Comparison of ENCODE assay signal across 10 cellular contexts in the genomic region with DNA sequence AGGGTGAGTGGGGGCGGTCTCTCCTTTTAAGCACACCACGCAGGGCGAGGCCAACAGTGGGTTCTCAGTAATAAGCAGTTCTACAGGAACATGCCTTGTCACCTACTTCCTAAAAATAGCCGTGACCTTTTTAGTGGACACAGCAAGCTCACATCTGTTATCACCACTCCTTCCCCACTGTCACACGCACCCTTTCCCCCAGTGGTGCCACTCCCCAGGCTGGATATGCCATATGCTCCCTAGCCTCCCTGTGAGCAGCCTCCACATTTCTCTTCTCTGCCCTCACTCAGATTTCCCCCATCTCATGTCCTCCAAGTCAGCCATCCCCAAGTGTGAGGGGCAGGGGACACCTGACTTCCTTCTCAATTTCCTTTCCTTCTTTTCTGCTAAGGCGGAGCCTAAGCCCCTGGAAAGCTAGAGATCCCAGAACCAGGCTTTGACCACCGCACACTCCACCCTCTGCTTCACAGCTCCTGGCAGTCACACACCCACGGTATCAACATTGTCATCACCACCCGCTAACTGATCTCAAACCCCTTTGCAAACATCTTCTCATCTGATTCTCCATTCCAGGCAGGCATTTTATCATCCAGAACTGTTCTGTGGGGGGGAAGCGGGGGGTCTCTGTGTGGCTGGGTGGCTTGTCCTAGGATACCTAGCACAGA. TPM values are rescaled to one million over a fixed set of nuclear protein-coding genes. Genes with fewer than 3 reads are reported as not detected.
A peak's percentile ranks its signal among the peaks of the same experiment; 100 is the strongest.
DNase-seq lines count a peak whose midpoint lies in the region; ATAC-seq and TF ChIP-seq lines count a peak whose summit lies in the region.
"Had no signal": no experiment of that assay in that cellular context is flagged by ENCODE, and none has a peak within 500 bp of the region (broad histone marks: within the 10 kb centered on the region; RNA-seq: fewer than 3 reads in every experiment).

No MANE protein-coding gene starts in this region.

- H3K9me3 ChIP-seq in CD4-positive, alpha-beta T cell (ENCODE audit: control insufficient read depth, low read length): no peaks in the 10 kb centered on the region
- no peaks in the 10 kb centered on the region for H3K9me3 ChIP-seq in T-helper 17 cell (ENCODE audit: control insufficient read depth, low read length, poor library complexity, severe bottlenecking)
- H3K9me3 ChIP-seq in esophagus (ENCODE audit: control insufficient read depth in 2 of 2, insufficient read depth in 1 of 2, low read depth in 1 of 2, low read length in 1 of 2): no peaks in the 10 kb centered on the region

- H3K36me3 Mint-ChIP-seq in CD4-positive, alpha-beta T cell (ENCODE audit: low read depth): peaks cover 32% of the 10 kb centered on the region
- H3K36me3 Mint-ChIP-seq in T-helper 17 cell (ENCODE audit: low read depth) (peaks cover 9% of the 10 kb centered on the region), nephron (ENCODE audit: low read depth) (no peaks in the 10 kb centered on the region)

- 68 to 82% methylated on average over 10 of the region's 10 CpGs for WGBS in esophagus, 2 donors

- POLR2A ChIA-PET in CD4-positive, alpha-beta T cell (lab: Charles Lee): interaction anchor here (6.5 kb wide), 1 partner anchor 13 kb away, joined by 218 read pairs; no protein-coding TSS in a partner anchor

- CTCF ChIA-PET in CD4-positive, alpha-beta T cell (lab: Charles Lee): no interaction called here

- H3K36me3 ChIP-seq in esophagus (ENCODE audit: control insufficient read depth in 2 of 2, insufficient read depth in 2 of 2, low read length in 1 of 2): peaks cover 0 to 6% of the 10 kb centered on the region in 2 donors

- H3K4me3 ChIP-seq in esophagus (ENCODE audit: low read depth in 1 of 2, low read length in 2 of 2): peak overlapping the region; percentile 15 to 80

- H3K4me1 ChIP-seq in esophagus (ENCODE audit: control insufficient read depth in 2 of 2, insufficient read depth in 2 of 2, low read length in 1 of 2): peaks cover 7 to 20% of the 10 kb centered on the region in 2 donors

- peaks cover 80% of the 10 kb centered on the region for H3K4me1 Mint-ChIP-seq in CD4-positive, alpha-beta T cell (ENCODE audit: low read depth)
- H3K4me1 Mint-ChIP-seq in T-helper 17 cell (peaks cover 61% of the 10 kb centered on the region), nephron (peaks cover 73% of the 10 kb centered on the region)

- H3K27ac ChIP-seq in CD4-positive, alpha-beta T cell (ENCODE audit: low read depth, low read length): peak overlapping the region; percentile 11
- H3K27ac ChIP-seq in esophagus (ENCODE audit: low read depth in 2 of 2, low read length in 1 of 2): peak overlapping the region; percentile 4 to 50

- peak overlapping the region; percentile 76 for H3K27ac Mint-ChIP-seq in CD4-positive, alpha-beta T cell
- peak overlapping the region; percentile 93 for H3K27ac Mint-ChIP-seq in T-helper 17 cell
- H3K27ac Mint-ChIP-seq in nephron: peak overlapping the region; percentile 25 to 82 (median 40)

- H3K9me3 Mint-ChIP-seq in CD4-positive, alpha-beta T cell: no peaks in the 10 kb centered on the region
- H3K9me3 Mint-ChIP-seq in nephron: no peaks in the 10 kb centered on the region

- TF ChIP-seq CTCF in CD4-positive, alpha-beta T cell (IDR thresholded peaks at IDR 0.05): no peak
- no peak for TF ChIP-seq CTCF in nephron (IDR thresholded peaks at IDR 0.05; ENCODE audit: unreplicated experiment in 3 of 3)

- no peaks in the 10 kb centered on the region for H3K27me3 Mint-ChIP-seq in CD4-positive, alpha-beta T cell
- H3K27me3 Mint-ChIP-seq in T-helper 17 cell: no peaks in the 10 kb centered on the region
- H3K27me3 Mint-ChIP-seq in nephron (ENCODE audit: low read depth): no peaks in the 10 kb centered on the region

- DNase-seq in CD4-positive, alpha-beta T cell: no peak
- DNase-seq in T-helper 17 cell: no peak
- DNase-seq in stimulated activated CD4-positive, alpha-beta T cell treated with anti-CD3 and anti-CD28 coated beads, Interleukin-15, amount 100 ng/mL, for 24 hours: no peak
- DNase-seq in NCI-H1436 (lab: John Stamatoyannopoulos, UW): no peak
- no peak for DNase-seq in sciatic nerve (ENCODE audit: low spot score)
- DNase-seq: activated effector memory CD4-positive, alpha-beta T cell treated with anti-CD3 and anti-CD28 coated beads, Interleukin-2, amount 50 U/mL, for 16 hours; DMS79 treated with DMSO at 0.1 percent for 48 hours had no signal

- peak overlapping the region; percentile 86 for H3K4me3 Mint-ChIP-seq in CD4-positive, alpha-beta T cell
- H3K4me3 Mint-ChIP-seq in T-helper 17 cell (peak overlapping the region; percentile 88), nephron (peak overlapping the region in 1 of 3 experiments; percentile 13)

- no peaks in the 10 kb centered on the region for H3K27me3 ChIP-seq in CD4-positive, alpha-beta T cell (ENCODE audit: control insufficient read depth, insufficient read depth, low read length)
- no peaks in the 10 kb centered on the region for H3K27me3 ChIP-seq in esophagus (ENCODE audit: control insufficient read depth in 1 of 2, insufficient read depth in 2 of 2, low read length in 2 of 2)

- intact Hi-C loops in CD4-positive, alpha-beta T cell (cut with DNase I, micrococcal nuclease): loop anchor here (1.0 to 10.0 kb wide), 6 partner anchors 10 to 757 kb away; a partner anchor contains a TSS
- intact Hi-C loops in sciatic nerve (cut with DNase I): loop anchor here (10.0 kb wide), 1 partner anchor 47 kb away; no protein-coding TSS in a partner anchor

- ATAC-seq in CD4-positive, alpha-beta T cell (ENCODE audit: poor library complexity): no peak
- no peak for ATAC-seq in T-helper 17 cell
- no peak for ATAC-seq in GM21515 (IDR thresholded peaks at IDR 0.05; ENCODE audit: unreplicated experiment)
- ATAC-seq in sciatic nerve: no peak

RNA-seq across cellular contexts. Expression of a gene that starts 3.6 kb away (rescaled TPM):
- 100 to 1,000 TPM; 153 to 159 TPM for total RNA-seq in CD4-positive, alpha-beta T cell
- 100 to 1,000 TPM; 199 to 209 TPM for total RNA-seq in T-helper 17 cell
- polyA plus RNA-seq in esophagus: 100 to 1,000 TPM; 155 to 287 TPM
- total RNA-seq in sciatic nerve: 205 TPM

Comparison
In these comparisons a context has a peak if more than half of its experiments do, and no peak if none do; other contexts are left out.
1. H3K27ac Mint-ChIP-seq: peak in every context shown above with its lines; median percentile 93 in T-helper 17 cell; 76 in CD4-positive, alpha-beta T cell; 40 in nephron.